Comparison of ENCODE assay signal across 28 cellular contexts in the genomic region with DNA sequence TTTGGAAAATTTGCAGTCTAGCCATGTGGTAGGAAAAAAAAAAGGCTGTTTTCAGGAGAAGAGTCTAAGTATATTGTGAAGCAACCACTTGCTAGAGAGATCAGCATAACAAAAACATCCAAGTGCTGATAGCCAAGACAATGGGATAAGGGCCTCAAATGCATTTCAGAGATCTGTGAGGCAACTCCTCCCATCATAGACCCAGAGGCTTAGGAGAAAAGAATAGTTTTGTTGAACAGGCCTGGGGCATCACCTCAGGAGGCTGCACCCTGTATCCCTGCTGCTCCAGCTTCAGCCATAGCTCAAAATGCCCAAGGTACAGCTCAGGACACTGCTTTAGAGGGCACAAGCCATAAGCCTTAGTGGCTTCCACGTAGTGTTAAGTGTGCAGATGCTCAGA. TPM values are rescaled to one million over a fixed set of nuclear protein-coding genes. Genes with fewer than 3 reads are reported as not detected.
"Had no signal": no experiment of that assay in that cellular context is flagged by ENCODE, and none has a peak within 500 bp of the region (broad histone marks: within the 10 kb centered on the region; RNA-seq: fewer than 3 reads in every experiment).

No MANE protein-coding gene starts in this region.

- H3K36me3 ChIP-seq: esophagus muscularis mucosa, gastroesophageal sphincter, neutrophil, spleen, tibial nerve, upper lobe of right lung, vagina had no signal

- DNase-seq: cortex of kidney; dorsolateral prefrontal cortex; effector CD8-positive, alpha-beta T cell; foreskin fibroblast; glutamatergic neuron; kidney glomerular epithelial cell; mammary epithelial cell; mucosa of descending colon; naive thymus-derived CD8-positive, alpha-beta T cell; spleen; stimulated activated CD4-positive, alpha-beta T cell treated with anti-CD3 and anti-CD28 coated beads, Interleukin-15, amount 100 ng/mL, for 24 hours; stimulated activated CD4-positive, alpha-beta T cell treated with anti-CD3 and anti-CD28 coated beads, Interleukin-1b, Interleukin-23, amount 100 ng/mL, for 48 hours; stimulated activated CD4-positive, alpha-beta T cell treated with anti-CD3 and anti-CD28 coated beads, Interleukin-4, amount 100 ng/mL, for 24 hours; testis; upper lobe of right lung had no signal

- H3K27ac ChIP-seq: dorsolateral prefrontal cortex, epithelial cell of prostate, esophagus muscularis mucosa, gastroesophageal sphincter, neutrophil, spleen, testis, tibial nerve, upper lobe of right lung, vagina had no signal

- H3K4me3 ChIP-seq: dorsolateral prefrontal cortex, esophagus muscularis mucosa, gastroesophageal sphincter, mucosa of descending colon, spleen, testis, tibial nerve, upper lobe of right lung, vagina had no signal

- H3K27ac Mint-ChIP-seq: stimulated activated memory B cell treated with anti-CD40 and anti-IgM and Interleukin-4, amounts not matched to agents 10 μg/mL and 1 μg/mL and 100 μg/mL, for 72 hours; stimulated activated naive CD8-positive, alpha-beta T cell treated with anti-CD3 and anti-CD28 coated beads, Interleukin-15, Interleukin-2, amounts not matched to agents 100 ng/mL and 50 ng/mL, for 24 hours had no signal

- H3K4me1 ChIP-seq: esophagus muscularis mucosa, gastroesophageal sphincter, spleen, testis, tibial nerve, upper lobe of right lung, vagina had no signal

- H3K4me3 Mint-ChIP-seq: naive thymus-derived CD8-positive, alpha-beta T cell; stimulated activated memory B cell treated with anti-CD40 and anti-IgM and Interleukin-4, amounts not matched to agents 10 μg/mL and 1 μg/mL and 100 μg/mL, for 72 hours; stimulated activated naive CD8-positive, alpha-beta T cell treated with anti-CD3 and anti-CD28 coated beads, Interleukin-15, Interleukin-2, amounts not matched to agents 100 ng/mL and 50 ng/mL, for 24 hours had no signal

- H3K27me3 ChIP-seq: esophagus muscularis mucosa, gastroesophageal sphincter, neutrophil, spleen, testis, tibial nerve, upper lobe of right lung, vagina had no signal

- ATAC-seq: gastroesophageal sphincter; left lobe of liver; mucosa of descending colon; naive thymus-derived CD8-positive, alpha-beta T cell; sciatic nerve; stimulated activated memory B cell treated with anti-CD40 and anti-IgM and Interleukin-4, amounts not matched to agents 10 μg/mL and 1 μg/mL and 100 μg/mL, for 72 hours; upper lobe of right lung had no signal

- H3K9me3 Mint-ChIP-seq: stimulated activated memory B cell treated with anti-CD40 and anti-IgM and Interleukin-4, amounts not matched to agents 10 μg/mL and 1 μg/mL and 100 μg/mL, for 72 hours had no signal

- H3K9me3 ChIP-seq: esophagus muscularis mucosa, gastroesophageal sphincter, mucosa of descending colon, neutrophil, testis, tibial nerve, upper lobe of right lung, vagina had no signal

- H3K36me3 Mint-ChIP-seq: naive thymus-derived CD8-positive, alpha-beta T cell; stimulated activated memory B cell treated with anti-CD40 and anti-IgM and Interleukin-4, amounts not matched to agents 10 μg/mL and 1 μg/mL and 100 μg/mL, for 72 hours had no signal

- H3K27me3 Mint-ChIP-seq: naive thymus-derived CD8-positive, alpha-beta T cell; stimulated activated memory B cell treated with anti-CD40 and anti-IgM and Interleukin-4, amounts not matched to agents 10 μg/mL and 1 μg/mL and 100 μg/mL, for 72 hours; stimulated activated naive CD8-positive, alpha-beta T cell treated with anti-CD3 and anti-CD28 coated beads, Interleukin-15, Interleukin-2, amounts not matched to agents 100 ng/mL and 50 ng/mL, for 24 hours had no signal

RNA-seq across cellular contexts. Expression of gene GPR174, which starts 13.6 kb away (rescaled TPM):
- total RNA-seq: mammary epithelial cell, osteoblast, pulmonary artery endothelial cell had no signal
- polyA plus RNA-seq: mammary epithelial cell, neural cell had no signal
